In genomic region chr17:57988301-57989010, GRCh38 we compare ENCODE assay signal across 1 cellular context.
TF ChIP-seq lines count a peak whose summit lies in the region.

No MANE protein-coding gene starts in this region.

TF ChIP-seq in IMR-90, 13 proteins besides CTCF, POLR2A, EP300 and RAD21 (continued from another document):
- TF ChIP-seq ELK1 (IDR thresholded peaks at IDR 0.05; ENCODE audit: borderline replicate concordance, low read depth, low read length) = no peak
- 0 out of 2 replicates have a peak, but pooled peaks have one; percentile 8 for TF ChIP-seq FOS (IDR thresholded peaks at IDR 0.05; ENCODE audit: low read depth, low read length)
- TF ChIP-seq NFE2L2 (IDR thresholded peaks at IDR 0.05; ENCODE audit: low read depth, low read length) = no peak
- no peak for TF ChIP-seq RFX5 (IDR thresholded peaks at IDR 0.05; ENCODE audit: low read depth, low read length)
- no peak for TF ChIP-seq USF2 (IDR thresholded peaks at IDR 0.05; ENCODE audit: low read depth, low read length)
- TF ChIP-seq SMC3 (IDR thresholded peaks at IDR 0.05; ENCODE audit: low read depth, low read length) = no peak
